In the genomic region with DNA sequence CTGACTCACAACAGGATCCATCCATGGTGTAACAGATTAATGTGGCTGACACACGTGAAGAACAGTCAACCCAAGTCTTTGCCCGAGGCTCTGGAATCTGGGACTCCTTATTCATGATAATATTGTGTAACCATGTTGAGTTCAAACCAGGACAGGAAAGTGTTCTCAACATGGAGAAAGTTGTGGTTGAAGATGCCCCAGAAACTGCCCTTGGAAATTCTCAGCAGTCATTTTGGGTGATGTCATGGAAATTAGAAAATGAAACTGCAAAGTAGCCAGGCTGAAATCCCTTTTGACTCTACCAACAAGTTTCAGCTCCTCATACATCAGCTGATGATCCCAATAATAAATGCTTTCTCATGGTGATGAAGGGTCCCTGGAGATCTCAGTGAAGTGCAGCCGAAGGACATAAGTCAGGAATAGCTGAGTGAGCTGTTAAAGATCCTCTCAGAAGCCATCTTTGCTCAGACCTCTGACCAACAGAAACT, we compare ENCODE assay signal across 12 cellular contexts.
DNase-seq lines count a peak whose midpoint lies in the region; ATAC-seq, FAIRE-seq and TF ChIP-seq lines count a peak whose summit lies in the region.
"Had no signal": no experiment of that assay in that cellular context is flagged by ENCODE, and none has a peak within 500 bp of the region (broad histone marks: within the 10 kb centered on the region; RNA-seq: fewer than 3 reads in every experiment).

No MANE protein-coding gene starts in this region.

- intact Hi-C loops in naive thymus-derived CD4-positive, alpha-beta T cell (cut with micrococcal nuclease), result no loop called here

- no peaks in the 10 kb centered on the region for H3K36me3 ChIP-seq in naive thymus-derived CD4-positive, alpha-beta T cell (ENCODE audit: control insufficient read depth in 2 of 3, insufficient read depth in 3 of 3, low read length in 3 of 3)

- POLR2A ChIA-PET in naive thymus-derived CD4-positive, alpha-beta T cell (lab: Charles Lee), result no interaction called here

- H3K4me3 ChIP-seq in epithelial cell of esophagus (ENCODE audit: low read length), result no peak overlapping the region
- H3K4me3 ChIP-seq in naive thymus-derived CD4-positive, alpha-beta T cell (ENCODE audit: low read length), result no peak overlapping the region

- ATAC-seq in naive thymus-derived CD4-positive, alpha-beta T cell, result no peak
- ATAC-seq in GM18520 (IDR thresholded peaks at IDR 0.05; ENCODE audit: unreplicated experiment), result no peak

- no peak overlapping the region for H3K4me3 Mint-ChIP-seq in naive thymus-derived CD4-positive, alpha-beta T cell

- peak; percentile 94 for DNase-seq in AG08395 (ENCODE audit: low spot score)
- peak; percentile 79 for DNase-seq in MV-4-11 (lab: John Stamatoyannopoulos, UW)
- peak; percentile 94 for DNase-seq in epithelial cell of esophagus (ENCODE audit: low read depth)
- peak; percentile 78 for DNase-seq in non-pigmented ciliary epithelial cell (ENCODE audit: low read depth)
- no peak for DNase-seq in GM12892 (ENCODE audit: insufficient read length)
- DNase-seq in activated gamma-delta T cell treated with Interleukin-2 at 50 U/mL for 16 hours, result no peak
- no peak for DNase-seq in naive thymus-derived CD4-positive, alpha-beta T cell
- DNase-seq: activated CD4-positive, alpha-beta T cell treated with anti-CD3 and anti-CD28 coated beads, Interleukin-2, amount 50 U/mL, for 4 hours; central memory CD4-positive, alpha-beta T cell; COR-L47; KG1 had no signal

- no peaks in the 10 kb centered on the region for H3K9me3 ChIP-seq in naive thymus-derived CD4-positive, alpha-beta T cell (ENCODE audit: control insufficient read depth in 2 of 3, low read length in 3 of 3)

- TF ChIP-seq CTCF in epithelial cell of esophagus (IDR thresholded peaks at IDR 0.05; ENCODE audit: insufficient read depth, low read depth, low read length, missing control alignments), result no peak

- no peak overlapping the region for H3K27ac ChIP-seq in naive thymus-derived CD4-positive, alpha-beta T cell (ENCODE audit: low read depth, low read length)

- FAIRE-seq in GM12892 (lab: Jason Lieb, UNC), result no peak

- CTCF ChIA-PET in naive thymus-derived CD4-positive, alpha-beta T cell (lab: Charles Lee), result no interaction called here

- no peaks in the 10 kb centered on the region for H3K27me3 ChIP-seq in naive thymus-derived CD4-positive, alpha-beta T cell (ENCODE audit: control insufficient read depth in 2 of 2, insufficient read depth in 2 of 2, low read length in 2 of 2)

- peaks cover 0 to 3% (median 0%) of the 10 kb centered on the region in 11 donors for H3K9me3 Mint-ChIP-seq in naive thymus-derived CD4-positive, alpha-beta T cell

- no peaks in the 10 kb centered on the region for H3K27me3 Mint-ChIP-seq in naive thymus-derived CD4-positive, alpha-beta T cell

- peaks cover 0 to 3% (median 0%) of the 10 kb centered on the region in 7 donors for H3K4me1 Mint-ChIP-seq in naive thymus-derived CD4-positive, alpha-beta T cell

- no peak for TF ChIP-seq POLR2A in GM12892 (IDR thresholded peaks at IDR 0.05; ENCODE audit: low read depth, low read length)

- no peaks in the 10 kb centered on the region for H3K4me1 ChIP-seq in naive thymus-derived CD4-positive, alpha-beta T cell (ENCODE audit: control insufficient read depth in 2 of 2, insufficient read depth in 2 of 2, low read length in 2 of 2)

- no peak overlapping the region for H3K27ac Mint-ChIP-seq in naive thymus-derived CD4-positive, alpha-beta T cell

- H3K36me3 Mint-ChIP-seq in naive thymus-derived CD4-positive, alpha-beta T cell, result peaks cover 0 to 3% (median 0%) of the 10 kb centered on the region in 5 donors

Comparison
In these comparisons a context has a peak if more than half of its experiments do, and no peak if none do; other contexts are left out.
1. DNase-seq: peak in AG08395 (single experiment), MV-4-11 (single experiment), epithelial cell of esophagus (single experiment) and non-pigmented ciliary epithelial cell (single experiment); none in GM12892 (single experiment), activated gamma-delta T cell treated with Interleukin-2 at 50 U/mL for 16 hours (single experiment) and naive thymus-derived CD4-positive, alpha-beta T cell (0 of 9).